In genomic region chr5:111741270-111741669, GRCh38 we compare ENCODE assay signal across 10 cellular contexts. TPM values are rescaled to one million over a fixed set of nuclear protein-coding genes. Genes with fewer than 3 reads are reported as not detected.
DNase-seq lines count a peak whose midpoint lies in the region; ATAC-seq, FAIRE-seq and TF ChIP-seq lines count a peak whose summit lies in the region.
"Had no signal": no experiment of that assay in that cellular context is flagged by ENCODE, and none has a peak within 500 bp of the region (broad histone marks: within the 10 kb centered on the region; RNA-seq: fewer than 3 reads in every experiment).

No MANE protein-coding gene starts in this region.

- TF ChIP-seq CTCF in choroid plexus epithelial cell (conservative IDR thresholded peaks at IDR 0.05; ENCODE audit: low read depth, low read length) = no peak

- peaks cover 0 to 6% (median 0%) of the 10 kb centered on the region in 11 experiments; a peak in 6 of 22 replicates for H4K20me1 ChIP-seq in BLaER1 treated with 17β-estradiol and CSF1 and Interleukin-3, amounts not matched to agents 10 nM and 100 nM

- H3K4me1 ChIP-seq in BLaER1 treated with 17β-estradiol and CSF1 and Interleukin-3, amounts not matched to agents 10 nM and 100 nM = peaks cover 0 to 55% (median 41%) of the 10 kb centered on the region in 10 experiments; a peak in 18 of 20 replicates

- peak overlapping the region in 8 of 11 experiments; percentile 36 to 76 (median 54); a peak in 14 of 22 replicates for H3K4me2 ChIP-seq in BLaER1 treated with 17β-estradiol and CSF1 and Interleukin-3, amounts not matched to agents 10 nM and 100 nM

- no peaks in the 10 kb centered on the region for H3K9me3 ChIP-seq in BLaER1 treated with 17β-estradiol and CSF1 and Interleukin-3, amounts not matched to agents 10 nM and 100 nM (replicated peaks in 1 of 11)

- H3K27ac ChIP-seq in BLaER1 treated with 17β-estradiol and CSF1 and Interleukin-3, amounts not matched to agents 10 nM and 100 nM = peak overlapping the region in 2 of 11 experiments; percentile 43 to 50; a peak in 4 of 22 replicates

- no peak overlapping the region for H3K4me3 ChIP-seq in BLaER1 treated with 17β-estradiol and CSF1 and Interleukin-3, amounts not matched to agents 10 nM and 100 nM
- peak overlapping the region; percentile 41 for H3K4me3 ChIP-seq in Jurkat, Clone E6-1 (ENCODE audit: low read length)
- H3K4me3 ChIP-seq in choroid plexus epithelial cell (ENCODE audit: low read depth, low read length) = no peak overlapping the region

- no peak for FAIRE-seq in HTR-8/SVneo (lab: Jason Lieb, UNC)

- peaks cover 0 to 66% (median 39%) of the 10 kb centered on the region in 11 experiments; a peak in 17 of 22 replicates for H3K36me3 ChIP-seq in BLaER1 treated with 17β-estradiol and CSF1 and Interleukin-3, amounts not matched to agents 10 nM and 100 nM

- no peak overlapping the region for H3K9ac ChIP-seq in BLaER1 treated with 17β-estradiol and CSF1 and Interleukin-3, amounts not matched to agents 10 nM and 100 nM

- ATAC-seq in GM21381 (IDR thresholded peaks at IDR 0.05; ENCODE audit: unreplicated experiment) = peak; percentile 60

- peak; percentile 92 for DNase-seq in Jurkat, Clone E6-1 (ENCODE audit: low read depth, low spot score)
- DNase-seq in choroid plexus epithelial cell (ENCODE audit: low read depth) (peak; percentile 66), middle frontal gyrus (ENCODE audit: extremely low spot score, low spot score) (no peak), HTR-8/SVneo (ENCODE audit: insufficient read length, low spot score) (no peak), T1000 (lab: John Stamatoyannopoulos, UW) (no peak)
- DNase-seq in activated CD4-positive, CD25-positive, alpha-beta regulatory T cell (lab: John Stamatoyannopoulos, UW) = no peak
- DNase-seq: activated CD4-positive, alpha-beta T cell treated with anti-CD3 and anti-CD28 coated beads for 1 hour; H7 had no signal

- no peaks in the 10 kb centered on the region for H3K27me3 ChIP-seq in BLaER1 treated with 17β-estradiol and CSF1 and Interleukin-3, amounts not matched to agents 10 nM and 100 nM

RNA-seq across cellular contexts. Expression of gene NREP, which starts 15.7 kb away (rescaled TPM):
- polyA plus RNA-seq in Jurkat, Clone E6-1 (2012; ENCODE audit: insufficient read depth, insufficient read length) = 86.2 TPM

Comparison
In these comparisons a context has a peak if more than half of its experiments do, and no peak if none do; other contexts are left out.
1. DNase-seq: peak in Jurkat, Clone E6-1 (single experiment) and choroid plexus epithelial cell (single experiment); none in middle frontal gyrus (single experiment), HTR-8/SVneo (single experiment), T1000 (single experiment) and activated CD4-positive, CD25-positive, alpha-beta regulatory T cell (0 of 4).